ENCODE assay signal across 20 cellular contexts in genomic region chr6:101779051-101779844, GRCh38.
A peak's percentile ranks its signal among the peaks of the same experiment; 100 is the strongest.
DNase-seq lines count a peak whose midpoint lies in the region; ATAC-seq, FAIRE-seq and TF ChIP-seq lines count a peak whose summit lies in the region.
"Had no signal": no experiment of that assay in that cellular context is flagged by ENCODE, and none has a peak within 500 bp of the region (broad histone marks: within the 10 kb centered on the region; RNA-seq: fewer than 3 reads in every experiment).

No MANE protein-coding gene starts in this region.

- H4K91ac ChIP-seq in mesenchymal stem cell (ENCODE audit: low read length) = no peak overlapping the region

- DNase-seq in GM23248 (peak; percentile 63), MV-4-11 (lab: John Stamatoyannopoulos, UW) (peak; percentile 8), bronchial epithelial cell (ENCODE audit: low read depth) (peak; percentile 74), mesenchymal stem cell (peak; percentile 32), progenitor cell of endocrine pancreas (ENCODE audit: low spot score, unreplicated experiment) (no peak)
- DNase-seq: activated CD4-positive, alpha-beta T cell treated with anti-CD3 and anti-CD28 coated beads for 48 hours; activated naive CD4-positive, alpha-beta T cell treated with Interleukin-2 at 50 U/mL for 16 hours; C1 segment of cervical spinal cord; DMS53; effector CD4-positive, alpha-beta T cell; Karpas-422; naive thymus-derived CD8-positive, alpha-beta T cell; NCI-H1694 treated with DMSO at 0.1 percent for 48 hours; NCI-H446; stimulated activated naive CD4-positive, alpha-beta T cell had no signal

- H2BK15ac ChIP-seq in mesenchymal stem cell (ENCODE audit: low read depth, poor library complexity, severe bottlenecking) = no peak overlapping the region

- H2AK5ac ChIP-seq in mesenchymal stem cell (ENCODE audit: low read length, severe bottlenecking) = no peak overlapping the region

- no peaks in the 10 kb centered on the region for H3K4me1 Mint-ChIP-seq in progenitor cell of endocrine pancreas (ENCODE audit: low read depth)
- H3K4me1 Mint-ChIP-seq: naive thymus-derived CD8-positive, alpha-beta T cell had no signal

- no peaks in the 10 kb centered on the region for H3K79me2 ChIP-seq in GM23248 (ENCODE audit: insufficient read depth)

- H2BK5ac ChIP-seq in mesenchymal stem cell (ENCODE audit: low read depth, low read length, poor library complexity, severe bottlenecking) = no peak overlapping the region

- no peak overlapping the region for H3K4ac ChIP-seq in mesenchymal stem cell (ENCODE audit: low read depth in 1 of 2, low read length in 2 of 2)

- peaks cover 3% of the 10 kb centered on the region; the same call in 1 of the 2 replicates for H3K9me2 ChIP-seq in GM23248 (ENCODE audit: insufficient read depth)

- no peak overlapping the region for H3K23ac ChIP-seq in mesenchymal stem cell (ENCODE audit: low read length in 2 of 2)

- H3K4me2 ChIP-seq in GM23248 (ENCODE audit: unreplicated experiment) (no peak overlapping the region), mesenchymal stem cell (ENCODE audit: low read length, poor library complexity, severe bottlenecking) (no peak overlapping the region)

- no peak overlapping the region for H2BK12ac ChIP-seq in mesenchymal stem cell (ENCODE audit: low read length in 2 of 2)

- peak overlapping the region in 1 of 2 experiments; percentile 29 for H3K18ac ChIP-seq in mesenchymal stem cell (ENCODE audit: low read depth in 1 of 2, low read length in 2 of 2)

- no peaks in the 10 kb centered on the region for H3K79me1 ChIP-seq in mesenchymal stem cell (replicated peaks; ENCODE audit: low read length, poor library complexity, severe bottlenecking)

- peaks cover 3% of the 10 kb centered on the region; the same call in 1 of the 2 replicates for H3F3A ChIP-seq in GM23248 (ENCODE audit: insufficient read depth)

- FAIRE-seq in bronchial epithelial cell (lab: Jason Lieb, UNC) = no peak

- no peaks in the 10 kb centered on the region for H4K20me1 ChIP-seq in GM23248 (ENCODE audit: insufficient read depth)

- H3K27ac Mint-ChIP-seq in progenitor cell of endocrine pancreas = no peak overlapping the region
- H3K27ac Mint-ChIP-seq: brain; naive thymus-derived CD8-positive, alpha-beta T cell; type B pancreatic cell had no signal

- H3K14ac ChIP-seq in mesenchymal stem cell (ENCODE audit: low read length in 2 of 2) = no peak overlapping the region

- H3K27ac ChIP-seq in GM23248 (no peak overlapping the region), mesenchymal stem cell (ENCODE audit: low read length, poor library complexity, severe bottlenecking) (no peak overlapping the region)

- H3K9me3 ChIP-seq in GM23248 (ENCODE audit: low read depth) (no peaks in the 10 kb centered on the region), mesenchymal stem cell (ENCODE audit: control insufficient read depth, low read length) (no peaks in the 10 kb centered on the region)

- ATAC-seq in GM21528 (IDR thresholded peaks at IDR 0.05; ENCODE audit: low FRiP score, unreplicated experiment) = no peak
- ATAC-seq in GM19455 (IDR thresholded peaks at IDR 0.05; ENCODE audit: unreplicated experiment) = no peak
- no peak for ATAC-seq in GM21423 (IDR thresholded peaks at IDR 0.05; ENCODE audit: unreplicated experiment)
- ATAC-seq: naive thymus-derived CD8-positive, alpha-beta T cell had no signal

- H3K9me3 Mint-ChIP-seq in progenitor cell of endocrine pancreas (ENCODE audit: low read depth) = peaks cover 4% of the 10 kb centered on the region
- H3K9me3 Mint-ChIP-seq: type B pancreatic cell had no signal

- no peak overlapping the region for H4K8ac ChIP-seq in mesenchymal stem cell (ENCODE audit: low read length)

- H3K4me1 ChIP-seq in GM23248 (ENCODE audit: insufficient read depth) = peaks cover 15% of the 10 kb centered on the region
- no peaks in the 10 kb centered on the region for H3K4me1 ChIP-seq in mesenchymal stem cell (ENCODE audit: control insufficient read depth, insufficient read depth, low read depth, low read length)

- no peaks in the 10 kb centered on the region for H3K36me3 ChIP-seq in GM23248 (ENCODE audit: low read depth)
- H3K36me3 ChIP-seq in bronchial epithelial cell (ENCODE audit: control insufficient read depth, insufficient read depth, low read length) = no peaks in the 10 kb centered on the region
- no peaks in the 10 kb centered on the region for H3K36me3 ChIP-seq in mesenchymal stem cell (ENCODE audit: control insufficient read depth in 1 of 2, insufficient read depth in 2 of 2, low read depth in 1 of 2, low read length in 2 of 2)

- H3K36me3 Mint-ChIP-seq in progenitor cell of endocrine pancreas (ENCODE audit: insufficient read depth) = no peaks in the 10 kb centered on the region
- H3K36me3 Mint-ChIP-seq: naive thymus-derived CD8-positive, alpha-beta T cell; type B pancreatic cell had no signal

- H2BK120ac ChIP-seq in mesenchymal stem cell (ENCODE audit: low read depth, low read length) = no peak overlapping the region

- TF ChIP-seq CTCF in bronchial epithelial cell (IDR thresholded peaks at IDR 0.05; ENCODE audit: insufficient read depth, low read length, severe bottlenecking) = no peak
- TF ChIP-seq CTCF in progenitor cell of endocrine pancreas (IDR thresholded peaks at IDR 0.05; ENCODE audit: unreplicated experiment) = no peak

- H3K4me3 ChIP-seq in GM23248 (no peak overlapping the region), bronchial epithelial cell (ENCODE audit: low read depth, low read length) (no peak overlapping the region), mesenchymal stem cell (ENCODE audit: insufficient read depth in 1 of 2, low read depth in 1 of 2, low read length in 2 of 2) (no peak overlapping the region)

- in situ Hi-C loops in GM23248 (cut with MboI) = no loop called here

- no peak overlapping the region for H3K4me3 Mint-ChIP-seq in progenitor cell of endocrine pancreas (ENCODE audit: low read depth)
- H3K4me3 Mint-ChIP-seq: brain; naive thymus-derived CD8-positive, alpha-beta T cell; type B pancreatic cell had no signal

- 76 to 89% methylated on average over 1 of the region's 1 CpG for WGBS in GM23248 (ENCODE audit: low coverage in 1 of 2, low lambda C conversion rate in 2 of 2, missing lambda C conversion rate in 2 of 2), 2 experiments
- 100% methylated on average over 1 of the region's 1 CpG for WGBS in mesenchymal stem cell

- H3K9ac ChIP-seq in GM23248 = no peak overlapping the region
- H3K9ac ChIP-seq in mesenchymal stem cell (ENCODE audit: low read length) = no peak overlapping the region

- no peak overlapping the region for H2AFZ ChIP-seq in GM23248
- no peak overlapping the region for H2AFZ ChIP-seq in mesenchymal stem cell (ENCODE audit: low read depth, low read length)

- no peaks in the 10 kb centered on the region for H3K27me3 Mint-ChIP-seq in progenitor cell of endocrine pancreas
- H3K27me3 Mint-ChIP-seq: brain; naive thymus-derived CD8-positive, alpha-beta T cell; type B pancreatic cell had no signal

- no peaks in the 10 kb centered on the region for H3K27me3 ChIP-seq in GM23248 (replicated peaks; ENCODE audit: insufficient read depth)
- H3K27me3 ChIP-seq in bronchial epithelial cell (ENCODE audit: control insufficient read depth, insufficient read depth, low read length) = no peaks in the 10 kb centered on the region
- H3K27me3 ChIP-seq in mesenchymal stem cell (ENCODE audit: control insufficient read depth in 1 of 2, insufficient read depth in 1 of 2, low read length in 2 of 2) = no peaks in the 10 kb centered on the region
